Comparison of ENCODE assay signal across 1 cellular context in the genomic region with DNA sequence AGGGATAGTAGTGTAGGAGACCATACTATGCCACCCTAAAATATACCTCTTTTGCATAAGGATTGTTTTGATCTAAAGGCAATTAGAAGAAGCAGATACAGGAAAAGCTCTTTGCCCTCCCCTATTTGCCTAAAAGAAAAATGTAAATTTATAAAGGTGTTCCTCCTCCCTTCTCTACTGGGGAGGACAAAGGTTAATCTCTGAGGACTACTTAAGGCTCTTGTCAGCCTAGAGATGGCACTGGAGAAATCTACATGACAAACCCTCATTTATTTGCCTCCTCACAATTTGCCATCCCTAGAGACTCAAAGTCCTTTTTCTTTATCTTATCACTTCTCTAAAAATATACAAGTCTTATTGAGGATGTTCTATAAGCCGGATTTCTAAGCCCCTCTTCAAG.
TF ChIP-seq lines count a peak whose summit lies in the region.

No MANE protein-coding gene starts in this region.

TF ChIP-seq in GM23338, 12 proteins besides CTCF, POLR2A, EP300 and RAD21 (continued from another document):
- TF ChIP-seq, protein P1, sequence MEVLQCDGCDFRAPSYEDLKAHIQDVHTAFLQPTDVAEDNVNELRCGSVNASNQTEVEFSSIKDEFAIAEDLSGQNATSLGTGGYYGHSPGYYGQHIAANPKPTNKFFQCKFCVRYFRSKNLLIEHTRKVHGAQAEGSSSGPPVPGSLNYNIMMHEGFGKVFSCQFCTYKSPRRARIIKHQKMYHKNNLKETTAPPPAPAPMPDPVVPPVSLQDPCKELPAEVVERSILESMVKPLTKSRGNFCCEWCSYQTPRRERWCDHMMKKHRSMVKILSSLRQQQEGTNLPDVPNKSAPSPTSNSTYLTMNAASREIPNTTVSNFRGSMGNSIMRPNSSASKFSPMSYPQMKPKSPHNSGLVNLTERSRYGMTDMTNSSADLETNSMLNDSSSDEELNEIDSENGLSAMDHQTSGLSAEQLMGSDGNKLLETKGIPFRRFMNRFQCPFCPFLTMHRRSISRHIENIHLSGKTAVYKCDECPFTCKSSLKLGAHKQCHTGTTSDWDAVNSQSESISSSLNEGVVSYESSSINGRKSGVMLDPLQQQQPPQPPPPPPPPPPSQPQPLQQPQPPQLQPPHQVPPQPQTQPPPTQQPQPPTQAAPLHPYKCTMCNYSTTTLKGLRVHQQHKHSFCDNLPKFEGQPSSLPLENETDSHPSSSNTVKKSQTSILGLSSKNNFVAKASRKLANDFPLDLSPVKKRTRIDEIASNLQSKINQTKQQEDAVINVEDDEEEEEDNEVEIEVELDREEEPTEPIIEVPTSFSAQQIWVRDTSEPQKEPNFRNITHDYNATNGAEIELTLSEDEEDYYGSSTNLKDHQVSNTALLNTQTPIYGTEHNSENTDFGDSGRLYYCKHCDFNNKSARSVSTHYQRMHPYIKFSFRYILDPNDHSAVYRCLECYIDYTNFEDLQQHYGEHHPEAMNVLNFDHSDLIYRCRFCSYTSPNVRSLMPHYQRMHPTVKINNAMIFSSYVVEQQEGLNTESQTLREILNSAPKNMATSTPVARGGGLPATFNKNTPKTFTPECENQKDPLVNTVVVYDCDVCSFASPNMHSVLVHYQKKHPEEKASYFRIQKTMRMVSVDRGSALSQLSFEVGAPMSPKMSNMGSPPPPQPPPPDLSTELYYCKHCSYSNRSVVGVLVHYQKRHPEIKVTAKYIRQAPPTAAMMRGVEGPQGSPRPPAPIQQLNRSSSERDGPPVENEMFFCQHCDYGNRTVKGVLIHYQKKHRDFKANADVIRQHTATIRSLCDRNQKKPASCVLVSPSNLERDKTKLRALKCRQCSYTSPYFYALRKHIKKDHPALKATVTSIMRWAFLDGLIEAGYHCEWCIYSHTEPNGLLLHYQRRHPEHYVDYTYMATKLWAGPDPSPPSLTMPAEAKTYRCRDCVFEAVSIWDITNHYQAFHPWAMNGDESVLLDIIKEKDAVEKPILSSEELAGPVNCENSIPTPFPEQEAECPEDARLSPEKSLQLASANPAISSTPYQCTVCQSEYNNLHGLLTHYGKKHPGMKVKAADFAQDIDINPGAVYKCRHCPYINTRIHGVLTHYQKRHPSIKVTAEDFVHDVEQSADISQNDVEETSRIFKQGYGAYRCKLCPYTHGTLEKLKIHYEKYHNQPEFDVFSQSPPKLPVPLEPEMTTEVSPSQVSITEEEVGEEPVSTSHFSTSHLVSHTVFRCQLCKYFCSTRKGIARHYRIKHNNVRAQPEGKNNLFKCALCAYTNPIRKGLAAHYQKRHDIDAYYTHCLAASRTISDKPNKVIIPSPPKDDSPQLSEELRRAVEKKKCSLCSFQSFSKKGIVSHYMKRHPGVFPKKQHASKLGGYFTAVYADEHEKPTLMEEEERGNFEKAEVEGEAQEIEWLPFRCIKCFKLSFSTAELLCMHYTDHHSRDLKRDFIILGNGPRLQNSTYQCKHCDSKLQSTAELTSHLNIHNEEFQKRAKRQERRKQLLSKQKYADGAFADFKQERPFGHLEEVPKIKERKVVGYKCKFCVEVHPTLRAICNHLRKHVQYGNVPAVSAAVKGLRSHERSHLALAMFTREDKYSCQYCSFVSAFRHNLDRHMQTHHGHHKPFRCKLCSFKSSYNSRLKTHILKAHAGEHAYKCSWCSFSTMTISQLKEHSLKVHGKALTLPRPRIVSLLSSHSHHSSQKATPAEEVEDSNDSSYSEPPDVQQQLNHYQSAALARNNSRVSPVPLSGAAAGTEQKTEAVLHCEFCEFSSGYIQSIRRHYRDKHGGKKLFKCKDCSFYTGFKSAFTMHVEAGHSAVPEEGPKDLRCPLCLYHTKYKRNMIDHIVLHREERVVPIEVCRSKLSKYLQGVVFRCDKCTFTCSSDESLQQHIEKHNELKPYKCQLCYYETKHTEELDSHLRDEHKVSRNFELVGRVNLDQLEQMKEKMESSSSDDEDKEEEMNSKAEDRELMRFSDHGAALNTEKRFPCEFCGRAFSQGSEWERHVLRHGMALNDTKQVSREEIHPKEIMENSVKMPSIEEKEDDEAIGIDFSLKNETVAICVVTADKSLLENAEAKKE (CRISPR knock-in tag; IDR thresholded peaks at IDR 0.05) = peak; percentile 48; the same call in 1 of the 2 replicates
- TF ChIP-seq ZNF331 (CRISPR knock-in tag; IDR thresholded peaks at IDR 0.05; ENCODE audit: low read depth) = no peak
- no peak for TF ChIP-seq ZNF114 (CRISPR knock-in tag; IDR thresholded peaks at IDR 0.05)
- no peak for TF ChIP-seq CREB1 (CRISPR knock-in tag; IDR thresholded peaks at IDR 0.05; ENCODE audit: low read depth)
- no peak for TF ChIP-seq POLR2AphosphoS5 (IDR thresholded peaks at IDR 0.05; ENCODE audit: low read depth)
- TF ChIP-seq STAT1 (IDR thresholded peaks at IDR 0.05; ENCODE audit: unreplicated experiment) = no peak
- no peak for TF ChIP-seq EZH2 (IDR thresholded peaks at IDR 0.05; ENCODE audit: low read depth, unreplicated experiment)
- no peak for TF ChIP-seq REST (IDR thresholded peaks at IDR 0.05; ENCODE audit: unreplicated experiment)
- TF ChIP-seq EZH2phosphoT487 (IDR thresholded peaks at IDR 0.05; ENCODE audit: unreplicated experiment) = no peak
- peak; percentile 35; the same call in 1 of the 2 replicates for TF ChIP-seq NANOG (IDR thresholded peaks at IDR 0.05; ENCODE audit: borderline replicate concordance)
- TF ChIP-seq JUNB (IDR thresholded peaks at IDR 0.05; ENCODE audit: unreplicated experiment) = no peak
